Comparison of ENCODE assay signal across 9 cellular contexts in the genomic region with DNA sequence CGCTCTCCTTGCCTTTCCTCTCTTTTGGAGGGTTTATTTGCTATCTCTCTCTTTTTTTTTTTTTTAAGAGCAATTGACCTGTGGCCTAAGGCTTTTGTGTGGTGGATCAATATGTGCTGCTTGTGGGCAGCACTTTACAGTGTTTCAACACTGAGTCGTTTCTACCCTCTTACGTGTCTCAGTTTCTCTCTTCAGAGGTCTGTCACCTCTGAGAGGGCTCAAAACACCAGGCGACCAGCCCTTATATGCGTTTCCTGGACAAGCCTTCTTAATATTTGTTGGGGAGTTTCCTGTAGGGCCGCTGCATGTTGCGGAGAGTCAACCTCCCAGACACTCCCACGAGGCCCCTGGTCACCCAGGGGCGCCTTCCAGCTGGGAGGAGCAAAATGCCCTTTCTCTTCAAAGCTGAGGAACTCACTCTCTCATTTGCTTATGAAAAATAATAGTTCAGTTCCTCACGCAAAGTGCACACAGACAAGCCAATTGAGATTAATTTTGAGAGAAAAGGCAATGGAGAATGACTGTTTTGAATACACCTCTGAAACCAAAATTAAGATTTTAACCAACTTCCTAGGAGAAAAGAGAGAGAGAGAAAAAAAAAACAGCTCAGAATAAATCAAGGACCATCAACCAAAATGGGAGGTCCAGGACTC.
A peak's percentile ranks its signal among the peaks of the same experiment; 100 is the strongest.
DNase-seq lines count a peak whose midpoint lies in the region; ATAC-seq and TF ChIP-seq lines count a peak whose summit lies in the region.
"Had no signal": no experiment of that assay in that cellular context is flagged by ENCODE, and none has a peak within 500 bp of the region (broad histone marks: within the 10 kb centered on the region; RNA-seq: fewer than 3 reads in every experiment).

No MANE protein-coding gene starts in this region.

- H3K4me1 ChIP-seq in OCI-LY3 (ENCODE audit: low read length) (peaks cover 46% of the 10 kb centered on the region), adrenal gland (replicated peaks in 1 of 2) (no peaks in the 10 kb centered on the region)
- H3K4me1 ChIP-seq in CD8-positive, alpha-beta T cell (ENCODE audit: insufficient read depth, low read length): no peaks in the 10 kb centered on the region

- H4K20me1 ChIP-seq in OCI-LY3 (ENCODE audit: insufficient read depth, low read length): no peaks in the 10 kb centered on the region

- TF ChIP-seq CTCF in GM13976 (IDR thresholded peaks at IDR 0.05; ENCODE audit: borderline replicate concordance, control extremely low read depth, extremely low read depth, insufficient read depth, missing control alignments) (no peak), OCI-LY3 (IDR thresholded peaks at IDR 0.05; ENCODE audit: low read depth, low read length) (no peak), adrenal gland (IDR thresholded peaks at IDR 0.05) (no peak)
- no peak for TF ChIP-seq CTCF in CD8-positive, alpha-beta T cell (IDR thresholded peaks at IDR 0.05)

- POLR2A ChIA-PET in CD8-positive, alpha-beta T cell (lab: Charles Lee): no interaction called here

- in situ Hi-C loops in GM13976 (cut with MboI; ENCODE audit: low sequenced_read_pairs, unreplicated experiment): no loop called here

- ATAC-seq in GM19452 (IDR thresholded peaks at IDR 0.05; ENCODE audit: unreplicated experiment) (peak; percentile 93), HG02981 (IDR thresholded peaks at IDR 0.05; ENCODE audit: unreplicated experiment) (peak; percentile 93)
- no peak for ATAC-seq in CD8-positive, alpha-beta T cell

- no peak for TF ChIP-seq POLR2A in adrenal gland (IDR thresholded peaks at IDR 0.05)

- H3K4me2 ChIP-seq in OCI-LY3 (ENCODE audit: low read length): peak overlapping the region; percentile 97

- H2AFZ ChIP-seq in OCI-LY3 (ENCODE audit: low read depth, low read length): peak overlapping the region; percentile 56; the same call in 1 of the 2 replicates

- no peaks in the 10 kb centered on the region for H3K79me2 ChIP-seq in OCI-LY3 (ENCODE audit: low read length)

- peak; percentile 51 for DNase-seq in GM13976 (ENCODE audit: low spot score)
- no peak for DNase-seq in activated CD4-positive, CD25-positive, alpha-beta regulatory T cell (lab: John Stamatoyannopoulos, UW)
- no peak for DNase-seq in CD8-positive, alpha-beta T cell
- DNase-seq in adrenal gland: no peak
- DNase-seq in dedifferentiated amniotic fluid mesenchymal stem cell (ENCODE audit: extremely low spot score): no peak
- DNase-seq: NCI-H187 treated with DMSO at 0.1 percent for 48 hours had no signal

- H3K9me3 Mint-ChIP-seq in CD8-positive, alpha-beta T cell: no peaks in the 10 kb centered on the region

- no peak overlapping the region for H3K4me3 Mint-ChIP-seq in CD8-positive, alpha-beta T cell

- no peaks in the 10 kb centered on the region for H3K36me3 Mint-ChIP-seq in CD8-positive, alpha-beta T cell

- H3K27ac Mint-ChIP-seq in CD8-positive, alpha-beta T cell: no peak overlapping the region

- CTCF ChIA-PET in CD8-positive, alpha-beta T cell (lab: Charles Lee): interaction anchor here (1.2 kb wide), 1 partner anchor 240 kb away, joined by 3 read pairs; no protein-coding TSS in a partner anchor

- peak overlapping the region; percentile 58 for H3K9ac ChIP-seq in OCI-LY3 (ENCODE audit: low read length)

- H3K36me3 ChIP-seq in OCI-LY3 (replicated peaks; ENCODE audit: low read depth, low read length) (no peaks in the 10 kb centered on the region), adrenal gland (replicated peaks in 1 of 2) (no peaks in the 10 kb centered on the region)
- H3K36me3 ChIP-seq in CD8-positive, alpha-beta T cell (ENCODE audit: insufficient read depth, low read length): no peaks in the 10 kb centered on the region

- 89 to 92% (median 91%) methylated on average over 10 of the region's 10 CpGs for WGBS in adrenal gland, 4 donors

- H3K4me3 ChIP-seq in OCI-LY3 (ENCODE audit: low read length) (peak overlapping the region; percentile 68), adrenal gland (no peak overlapping the region)
- H3K4me3 ChIP-seq in CD8-positive, alpha-beta T cell (ENCODE audit: low read depth, low read length): no peak overlapping the region

- H3K9me3 ChIP-seq in OCI-LY3 (ENCODE audit: insufficient read depth, low read length): no peaks in the 10 kb centered on the region
- no peaks in the 10 kb centered on the region for H3K9me3 ChIP-seq in CD8-positive, alpha-beta T cell (ENCODE audit: low read length)
- no peaks in the 10 kb centered on the region for H3K9me3 ChIP-seq in adrenal gland (replicated peaks in 1 of 3)

- H3K4me1 Mint-ChIP-seq in CD8-positive, alpha-beta T cell (ENCODE audit: low read depth): no peaks in the 10 kb centered on the region

- intact Hi-C loops in CD8-positive, alpha-beta T cell (cut with DNase I, micrococcal nuclease): no loop called here
- intact Hi-C loops in adrenal gland (cut with DNase I): no loop called here

- peak overlapping the region; percentile 57 for H3K27ac ChIP-seq in OCI-LY3 (ENCODE audit: low read length)
- no peak overlapping the region for H3K27ac ChIP-seq in CD8-positive, alpha-beta T cell (ENCODE audit: low read depth, low read length)
- H3K27ac ChIP-seq in adrenal gland: no peak overlapping the region

- H3K27me3 Mint-ChIP-seq in CD8-positive, alpha-beta T cell (ENCODE audit: low read depth): no peaks in the 10 kb centered on the region

- no peaks in the 10 kb centered on the region for H3K27me3 ChIP-seq in OCI-LY3 (ENCODE audit: low read depth, low read length)
- H3K27me3 ChIP-seq in CD8-positive, alpha-beta T cell (ENCODE audit: insufficient read depth, low read length): no peaks in the 10 kb centered on the region
- no peaks in the 10 kb centered on the region for H3K27me3 ChIP-seq in adrenal gland
